1 cellular context compared by ENCODE assay signal in the genomic region with DNA sequence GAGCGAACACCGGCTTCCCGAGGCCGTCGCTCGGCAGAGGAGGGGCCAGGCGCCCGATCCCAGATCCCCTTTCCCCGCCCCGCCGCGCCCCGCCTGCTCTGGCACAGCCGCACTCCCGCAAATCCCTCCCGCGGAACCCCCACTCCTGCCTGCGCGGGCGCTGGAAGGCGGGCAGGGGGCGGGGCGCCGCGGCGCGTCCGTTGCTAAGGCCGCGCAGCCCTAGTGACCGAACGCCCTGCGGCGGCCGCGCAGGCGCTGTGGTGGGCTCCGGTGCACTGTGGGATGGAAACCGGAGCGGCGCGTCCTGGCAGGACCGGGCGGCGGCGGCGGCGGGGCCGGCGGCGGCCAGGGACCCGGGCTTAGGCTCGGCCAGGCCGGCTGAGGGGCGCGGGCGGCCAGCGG.
TF ChIP-seq lines count a peak whose summit lies in the region.

A gene with protein sequence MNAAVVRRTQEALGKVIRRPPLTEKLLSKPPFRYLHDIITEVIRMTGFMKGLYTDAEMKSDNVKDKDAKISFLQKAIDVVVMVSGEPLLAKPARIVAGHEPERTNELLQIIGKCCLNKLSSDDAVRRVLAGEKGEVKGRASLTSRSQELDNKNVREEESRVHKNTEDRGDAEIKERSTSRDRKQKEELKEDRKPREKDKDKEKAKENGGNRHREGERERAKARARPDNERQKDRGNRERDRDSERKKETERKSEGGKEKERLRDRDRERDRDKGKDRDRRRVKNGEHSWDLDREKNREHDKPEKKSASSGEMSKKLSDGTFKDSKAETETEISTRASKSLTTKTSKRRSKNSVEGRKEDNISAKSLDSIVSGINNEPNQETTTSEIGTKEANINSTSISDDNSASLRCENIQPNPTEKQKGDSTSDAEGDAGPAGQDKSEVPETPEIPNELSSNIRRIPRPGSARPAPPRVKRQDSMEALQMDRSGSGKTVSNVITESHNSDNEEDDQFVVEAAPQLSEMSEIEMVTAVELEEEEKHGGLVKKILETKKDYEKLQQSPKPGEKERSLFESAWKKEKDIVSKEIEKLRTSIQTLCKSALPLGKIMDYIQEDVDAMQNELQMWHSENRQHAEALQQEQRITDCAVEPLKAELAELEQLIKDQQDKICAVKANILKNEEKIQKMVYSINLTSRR (plus strand): TSS at position 273 of the 402 bp plus-strand sequence. CDS start 145 bp downstream, outside the sequence.

TF ChIP-seq in HepG2, 621 proteins besides CTCF, POLR2A, EP300 and RAD21 (continued from another document and continues in another):
- TF ChIP-seq, protein P1, sequence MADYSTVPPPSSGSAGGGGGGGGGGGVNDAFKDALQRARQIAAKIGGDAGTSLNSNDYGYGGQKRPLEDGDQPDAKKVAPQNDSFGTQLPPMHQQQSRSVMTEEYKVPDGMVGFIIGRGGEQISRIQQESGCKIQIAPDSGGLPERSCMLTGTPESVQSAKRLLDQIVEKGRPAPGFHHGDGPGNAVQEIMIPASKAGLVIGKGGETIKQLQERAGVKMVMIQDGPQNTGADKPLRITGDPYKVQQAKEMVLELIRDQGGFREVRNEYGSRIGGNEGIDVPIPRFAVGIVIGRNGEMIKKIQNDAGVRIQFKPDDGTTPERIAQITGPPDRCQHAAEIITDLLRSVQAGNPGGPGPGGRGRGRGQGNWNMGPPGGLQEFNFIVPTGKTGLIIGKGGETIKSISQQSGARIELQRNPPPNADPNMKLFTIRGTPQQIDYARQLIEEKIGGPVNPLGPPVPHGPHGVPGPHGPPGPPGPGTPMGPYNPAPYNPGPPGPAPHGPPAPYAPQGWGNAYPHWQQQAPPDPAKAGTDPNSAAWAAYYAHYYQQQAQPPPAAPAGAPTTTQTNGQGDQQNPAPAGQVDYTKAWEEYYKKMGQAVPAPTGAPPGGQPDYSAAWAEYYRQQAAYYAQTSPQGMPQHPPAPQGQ (CRISPR knock-in tag; IDR thresholded peaks at IDR 0.05; ENCODE audit: borderline replicate concordance): no peak
- no peak for TF ChIP-seq KDM6A (CRISPR knock-in tag; IDR thresholded peaks at IDR 0.05; ENCODE audit: low read depth)
- TF ChIP-seq SMC3 (IDR thresholded peaks at IDR 0.05; ENCODE audit: low read length): no peak
- TF ChIP-seq, protein P2, sequence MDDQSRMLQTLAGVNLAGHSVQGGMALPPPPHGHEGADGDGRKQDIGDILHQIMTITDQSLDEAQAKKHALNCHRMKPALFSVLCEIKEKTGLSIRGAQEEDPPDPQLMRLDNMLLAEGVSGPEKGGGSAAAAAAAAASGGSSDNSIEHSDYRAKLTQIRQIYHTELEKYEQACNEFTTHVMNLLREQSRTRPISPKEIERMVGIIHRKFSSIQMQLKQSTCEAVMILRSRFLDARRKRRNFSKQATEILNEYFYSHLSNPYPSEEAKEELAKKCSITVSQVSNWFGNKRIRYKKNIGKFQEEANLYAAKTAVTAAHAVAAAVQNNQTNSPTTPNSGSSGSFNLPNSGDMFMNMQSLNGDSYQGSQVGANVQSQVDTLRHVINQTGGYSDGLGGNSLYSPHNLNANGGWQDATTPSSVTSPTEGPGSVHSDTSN (CRISPR knock-in tag; IDR thresholded peaks at IDR 0.05; ENCODE audit: borderline replicate concordance): no peak
- TF ChIP-seq, protein P3, sequence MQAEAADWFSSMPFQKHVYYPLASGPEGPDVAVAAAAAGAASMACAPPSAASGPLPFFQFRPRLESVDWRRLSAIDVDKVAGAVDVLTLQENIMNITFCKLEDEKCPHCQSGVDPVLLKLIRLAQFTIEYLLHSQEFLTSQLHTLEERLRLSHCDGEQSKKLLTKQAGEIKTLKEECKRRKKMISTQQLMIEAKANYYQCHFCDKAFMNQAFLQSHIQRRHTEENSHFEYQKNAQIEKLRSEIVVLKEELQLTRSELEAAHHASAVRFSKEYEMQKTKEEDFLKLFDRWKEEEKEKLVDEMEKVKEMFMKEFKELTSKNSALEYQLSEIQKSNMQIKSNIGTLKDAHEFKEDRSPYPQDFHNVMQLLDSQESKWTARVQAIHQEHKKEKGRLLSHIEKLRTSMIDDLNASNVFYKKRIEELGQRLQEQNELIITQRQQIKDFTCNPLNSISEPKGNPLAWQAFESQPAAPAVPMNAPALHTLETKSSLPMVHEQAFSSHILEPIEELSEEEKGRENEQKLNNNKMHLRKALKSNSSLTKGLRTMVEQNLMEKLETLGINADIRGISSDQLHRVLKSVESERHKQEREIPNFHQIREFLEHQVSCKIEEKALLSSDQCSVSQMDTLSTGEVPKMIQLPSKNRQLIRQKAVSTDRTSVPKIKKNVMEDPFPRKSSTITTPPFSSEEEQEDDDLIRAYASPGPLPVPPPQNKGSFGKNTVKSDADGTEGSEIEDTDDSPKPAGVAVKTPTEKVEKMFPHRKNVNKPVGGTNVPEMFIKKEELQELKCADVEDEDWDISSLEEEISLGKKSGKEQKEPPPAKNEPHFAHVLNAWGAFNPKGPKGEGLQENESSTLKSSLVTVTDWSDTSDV (CRISPR knock-in tag; IDR thresholded peaks at IDR 0.05): no peak
- no peak for TF ChIP-seq U2AF1 (optimal IDR thresholded peaks at IDR 0.05; ENCODE audit: low read depth, low read length)
- TF ChIP-seq TBL1XR1 (IDR thresholded peaks at IDR 0.05; ENCODE audit: borderline replicate concordance, low read length, partially characterized antibody): no peak
- peak in 1 of 2 experiments; percentile 39; a peak in 1 of 4 replicates for TF ChIP-seq KLF16 (CRISPR knock-in tag; IDR thresholded peaks at IDR 0.05)
- TF ChIP-seq, protein P4, sequence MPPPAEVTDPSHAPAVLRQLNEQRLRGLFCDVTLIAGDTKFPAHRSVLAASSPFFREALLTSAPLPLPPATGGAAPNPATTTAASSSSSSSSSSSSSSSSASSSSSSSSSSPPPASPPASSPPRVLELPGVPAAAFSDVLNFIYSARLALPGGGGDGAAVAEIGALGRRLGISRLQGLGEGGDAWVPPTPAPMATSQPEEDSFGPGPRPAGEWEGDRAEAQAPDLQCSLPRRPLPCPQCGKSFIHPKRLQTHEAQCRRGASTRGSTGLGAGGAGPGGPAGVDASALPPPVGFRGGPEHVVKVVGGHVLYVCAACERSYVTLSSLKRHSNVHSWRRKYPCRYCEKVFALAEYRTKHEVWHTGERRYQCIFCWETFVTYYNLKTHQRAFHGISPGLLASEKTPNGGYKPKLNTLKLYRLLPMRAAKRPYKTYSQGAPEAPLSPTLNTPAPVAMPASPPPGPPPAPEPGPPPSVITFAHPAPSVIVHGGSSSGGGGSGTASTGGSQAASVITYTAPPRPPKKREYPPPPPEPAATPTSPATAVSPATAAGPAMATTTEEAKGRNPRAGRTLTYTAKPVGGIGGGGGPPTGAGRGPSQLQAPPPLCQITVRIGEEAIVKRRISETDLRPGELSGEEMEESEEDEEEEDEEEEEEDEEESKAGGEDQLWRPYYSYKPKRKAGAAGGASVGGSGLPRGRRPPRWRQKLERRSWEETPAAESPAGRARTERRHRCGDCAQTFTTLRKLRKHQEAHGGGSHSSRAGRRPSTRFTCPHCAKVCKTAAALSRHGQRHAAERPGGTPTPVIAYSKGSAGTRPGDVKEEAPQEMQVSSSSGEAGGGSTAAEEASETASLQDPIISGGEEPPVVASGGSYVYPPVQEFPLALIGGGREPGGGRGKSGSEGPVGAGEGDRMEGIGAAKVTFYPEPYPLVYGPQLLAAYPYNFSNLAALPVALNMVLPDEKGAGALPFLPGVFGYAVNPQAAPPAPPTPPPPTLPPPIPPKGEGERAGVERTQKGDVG (CRISPR knock-in tag; IDR thresholded peaks at IDR 0.05; ENCODE audit: borderline replicate concordance): no peak
- TF ChIP-seq, protein P5, sequence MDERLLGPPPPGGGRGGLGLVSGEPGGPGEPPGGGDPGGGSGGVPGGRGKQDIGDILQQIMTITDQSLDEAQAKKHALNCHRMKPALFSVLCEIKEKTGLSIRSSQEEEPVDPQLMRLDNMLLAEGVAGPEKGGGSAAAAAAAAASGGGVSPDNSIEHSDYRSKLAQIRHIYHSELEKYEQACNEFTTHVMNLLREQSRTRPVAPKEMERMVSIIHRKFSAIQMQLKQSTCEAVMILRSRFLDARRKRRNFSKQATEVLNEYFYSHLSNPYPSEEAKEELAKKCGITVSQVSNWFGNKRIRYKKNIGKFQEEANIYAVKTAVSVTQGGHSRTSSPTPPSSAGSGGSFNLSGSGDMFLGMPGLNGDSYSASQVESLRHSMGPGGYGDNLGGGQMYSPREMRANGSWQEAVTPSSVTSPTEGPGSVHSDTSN (CRISPR knock-in tag; IDR thresholded peaks at IDR 0.05): no peak
- no peak for TF ChIP-seq MATR3 (CRISPR knock-in tag; IDR thresholded peaks at IDR 0.05)
- peak; percentile 85 for TF ChIP-seq HDAC1 (CRISPR knock-in tag; IDR thresholded peaks at IDR 0.05)
- TF ChIP-seq TEAD3 (CRISPR knock-in tag; optimal IDR thresholded peaks at IDR 0.05; ENCODE audit: borderline replicate concordance): no peak
- TF ChIP-seq SETDB1 (CRISPR knock-in tag; IDR thresholded peaks at IDR 0.05; ENCODE audit: borderline replicate concordance): no peak
- no peak for TF ChIP-seq ZNF337 (CRISPR knock-in tag; IDR thresholded peaks at IDR 0.05; ENCODE audit: borderline replicate concordance, low read depth)
- TF ChIP-seq ZNF205 (CRISPR knock-in tag; IDR thresholded peaks at IDR 0.05): no peak; the same call in 1 of the 2 replicates
- TF ChIP-seq ZFAT (CRISPR knock-in tag; conservative IDR thresholded peaks at IDR 0.05): no peak
- TF ChIP-seq REPIN1 (CRISPR knock-in tag; IDR thresholded peaks at IDR 0.05; ENCODE audit: borderline replicate concordance, low read depth): no peak
- no peak for TF ChIP-seq KDM4B (CRISPR knock-in tag; IDR thresholded peaks at IDR 0.05)
- TF ChIP-seq, protein P6, sequence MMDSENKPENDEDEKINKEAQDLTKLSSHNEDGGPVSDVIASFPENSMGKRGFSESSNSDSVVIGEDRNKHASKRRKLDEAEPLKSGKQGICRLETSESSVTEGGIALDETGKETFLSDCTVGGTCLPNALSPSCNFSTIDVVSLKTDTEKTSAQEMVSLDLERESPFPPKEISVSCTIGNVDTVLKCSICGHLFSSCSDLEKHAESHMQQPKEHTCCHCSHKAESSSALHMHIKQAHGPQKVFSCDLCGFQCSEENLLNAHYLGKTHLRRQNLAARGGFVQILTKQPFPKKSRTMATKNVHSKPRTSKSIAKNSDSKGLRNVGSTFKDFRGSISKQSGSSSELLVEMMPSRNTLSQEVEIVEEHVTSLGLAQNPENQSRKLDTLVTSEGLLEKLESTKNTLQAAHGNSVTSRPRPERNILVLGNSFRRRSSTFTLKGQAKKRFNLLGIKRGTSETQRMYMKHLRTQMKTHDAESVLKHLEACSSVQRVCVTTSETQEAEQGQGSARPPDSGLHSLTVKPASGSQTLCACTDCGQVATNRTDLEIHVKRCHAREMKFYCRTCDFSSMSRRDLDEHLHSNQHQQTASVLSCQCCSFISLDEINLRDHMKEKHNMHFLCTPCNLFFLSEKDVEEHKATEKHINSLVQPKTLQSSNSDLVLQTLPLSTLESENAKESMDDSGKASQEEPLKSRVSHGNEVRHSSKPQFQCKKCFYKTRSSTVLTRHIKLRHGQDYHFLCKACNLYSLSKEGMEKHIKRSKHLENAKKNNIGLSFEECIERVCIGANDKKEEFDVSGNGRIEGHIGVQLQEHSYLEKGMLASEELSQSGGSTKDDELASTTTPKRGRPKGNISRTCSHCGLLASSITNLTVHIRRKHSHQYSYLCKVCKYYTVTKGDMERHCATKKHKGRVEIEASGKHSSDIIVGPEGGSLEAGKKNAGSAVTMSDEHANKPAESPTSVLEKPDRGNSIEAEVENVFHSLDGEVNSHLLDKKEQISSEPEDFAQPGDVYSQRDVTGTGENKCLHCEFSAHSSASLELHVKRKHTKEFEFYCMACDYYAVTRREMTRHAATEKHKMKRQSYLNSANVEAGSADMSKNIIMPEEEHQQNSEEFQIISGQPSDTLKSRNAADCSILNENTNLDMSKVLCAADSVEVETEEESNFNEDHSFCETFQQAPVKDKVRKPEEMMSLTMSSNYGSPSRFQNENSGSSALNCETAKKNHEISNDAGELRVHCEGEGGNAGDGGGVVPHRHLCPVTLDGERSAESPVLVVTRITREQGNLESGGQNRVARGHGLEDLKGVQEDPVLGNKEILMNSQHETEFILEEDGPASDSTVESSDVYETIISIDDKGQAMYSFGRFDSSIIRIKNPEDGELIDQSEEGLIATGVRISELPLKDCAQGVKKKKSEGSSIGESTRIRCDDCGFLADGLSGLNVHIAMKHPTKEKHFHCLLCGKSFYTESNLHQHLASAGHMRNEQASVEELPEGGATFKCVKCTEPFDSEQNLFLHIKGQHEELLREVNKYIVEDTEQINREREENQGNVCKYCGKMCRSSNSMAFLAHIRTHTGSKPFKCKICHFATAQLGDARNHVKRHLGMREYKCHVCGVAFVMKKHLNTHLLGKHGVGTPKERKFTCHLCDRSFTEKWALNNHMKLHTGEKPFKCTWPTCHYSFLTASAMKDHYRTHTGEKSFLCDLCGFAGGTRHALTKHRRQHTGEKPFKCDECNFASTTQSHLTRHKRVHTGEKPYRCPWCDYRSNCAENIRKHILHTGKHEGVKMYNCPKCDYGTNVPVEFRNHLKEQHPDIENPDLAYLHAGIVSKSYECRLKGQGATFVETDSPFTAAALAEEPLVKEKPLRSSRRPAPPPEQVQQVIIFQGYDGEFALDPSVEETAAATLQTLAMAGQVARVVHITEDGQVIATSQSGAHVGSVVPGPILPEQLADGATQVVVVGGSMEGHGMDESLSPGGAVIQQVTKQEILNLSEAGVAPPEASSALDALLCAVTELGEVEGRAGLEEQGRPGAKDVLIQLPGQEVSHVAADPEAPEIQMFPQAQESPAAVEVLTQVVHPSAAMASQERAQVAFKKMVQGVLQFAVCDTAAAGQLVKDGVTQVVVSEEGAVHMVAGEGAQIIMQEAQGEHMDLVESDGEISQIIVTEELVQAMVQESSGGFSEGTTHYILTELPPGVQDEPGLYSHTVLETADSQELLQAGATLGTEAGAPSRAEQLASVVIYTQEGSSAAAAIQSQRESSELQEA (CRISPR knock-in tag; IDR thresholded peaks at IDR 0.05; ENCODE audit: not compliant biosample characterization): no peak
- no peak for TF ChIP-seq ZMAT3 (CRISPR knock-in tag; conservative IDR thresholded peaks at IDR 0.05)
- no peak for TF ChIP-seq ZFYVE20 (CRISPR knock-in tag; IDR thresholded peaks at IDR 0.05; ENCODE audit: borderline replicate concordance, low read depth)
- TF ChIP-seq, protein P7, sequence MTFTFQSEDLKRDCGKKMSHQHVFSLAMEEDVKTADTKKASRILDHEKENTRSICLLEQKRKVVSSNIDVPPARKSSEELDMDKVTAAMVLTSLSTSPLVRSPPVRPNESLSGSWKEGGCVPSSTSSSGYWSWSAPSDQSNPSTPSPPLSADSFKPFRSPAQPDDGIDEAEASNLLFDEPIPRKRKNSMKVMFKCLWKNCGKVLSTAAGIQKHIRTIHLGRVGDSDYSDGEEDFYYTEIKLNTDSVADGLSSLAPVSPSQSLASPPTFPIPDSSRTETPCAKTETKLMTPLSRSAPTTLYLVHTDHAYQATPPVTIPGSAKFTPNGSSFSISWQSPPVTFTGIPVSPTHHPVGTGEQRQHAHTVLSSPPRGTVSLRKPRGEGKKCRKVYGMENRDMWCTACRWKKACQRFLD (CRISPR knock-in tag; IDR thresholded peaks at IDR 0.05; ENCODE audit: borderline replicate concordance): no peak; the same call in 1 of the 2 replicates
- no peak for TF ChIP-seq ZNF773 (CRISPR knock-in tag; IDR thresholded peaks at IDR 0.05; ENCODE audit: borderline replicate concordance)
- TF ChIP-seq, protein P8, sequence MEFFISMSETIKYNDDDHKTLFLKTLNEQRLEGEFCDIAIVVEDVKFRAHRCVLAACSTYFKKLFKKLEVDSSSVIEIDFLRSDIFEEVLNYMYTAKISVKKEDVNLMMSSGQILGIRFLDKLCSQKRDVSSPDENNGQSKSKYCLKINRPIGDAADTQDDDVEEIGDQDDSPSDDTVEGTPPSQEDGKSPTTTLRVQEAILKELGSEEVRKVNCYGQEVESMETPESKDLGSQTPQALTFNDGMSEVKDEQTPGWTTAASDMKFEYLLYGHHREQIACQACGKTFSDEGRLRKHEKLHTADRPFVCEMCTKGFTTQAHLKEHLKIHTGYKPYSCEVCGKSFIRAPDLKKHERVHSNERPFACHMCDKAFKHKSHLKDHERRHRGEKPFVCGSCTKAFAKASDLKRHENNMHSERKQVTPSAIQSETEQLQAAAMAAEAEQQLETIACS (CRISPR knock-in tag; IDR thresholded peaks at IDR 0.05): peak; percentile 51; the same call in 1 of the 2 replicates
- no peak for TF ChIP-seq ZNF354B (CRISPR knock-in tag; IDR thresholded peaks at IDR 0.05)
